22 cellular contexts compared by ENCODE assay signal in genomic region chr1:9737716-9738115, GRCh38.
DNase-seq lines count a peak whose midpoint lies in the region; ATAC-seq and TF ChIP-seq lines count a peak whose summit lies in the region.
"Had no signal": no experiment of that assay in that cellular context is flagged by ENCODE, and none has a peak within 500 bp of the region (broad histone marks: within the 10 kb centered on the region; RNA-seq: fewer than 3 reads in every experiment).

No MANE protein-coding gene starts in this region.

- H4K91ac ChIP-seq in IMR-90 (ENCODE audit: insufficient read depth, low read depth, low read length), result no peak overlapping the region

- no peak for TF ChIP-seq POLR2A in IMR-90 (IDR thresholded peaks at IDR 0.05; ENCODE audit: low read depth, low read length)

- H3K18ac ChIP-seq in IMR-90 (ENCODE audit: low read depth, low read length), result no peak overlapping the region

- H3K4me1 ChIP-seq in IMR-90 (ENCODE audit: control insufficient read depth, insufficient read depth, low read length) (no peaks in the 10 kb centered on the region), smooth muscle cell (ENCODE audit: low read depth) (no peaks in the 10 kb centered on the region)
- H3K4me1 ChIP-seq: ascending aorta, SJCRH30, stomach, tibial artery had no signal

- H2AFZ ChIP-seq in IMR-90 (replicated peaks; ENCODE audit: low read length, poor library complexity) (no peak overlapping the region), smooth muscle cell (ENCODE audit: low read depth) (no peak overlapping the region)

- POLR2A ChIA-PET in IMR-90 (lab: Charles Lee; ENCODE audit: unreplicated experiment), result no interaction called here

- 0 out of 4 replicates have a peak, but pooled peaks cover 0 to 6% of the 10 kb centered on the region in 2 experiments for H3K79me1 ChIP-seq in IMR-90 (ENCODE audit: low read depth in 1 of 2, low read length in 2 of 2)

- H3K9me3 Mint-ChIP-seq in activated naive CD8-positive, alpha-beta T cell (ENCODE audit: low read depth), result no peaks in the 10 kb centered on the region
- no peaks in the 10 kb centered on the region for H3K9me3 Mint-ChIP-seq in activated naive CD8-positive, alpha-beta T cell treated with anti-CD3 and anti-CD28 coated beads, Interleukin-2, amount 50 U/mL, for 24 hours
- no peaks in the 10 kb centered on the region for H3K9me3 Mint-ChIP-seq in effector memory CD8-positive, alpha-beta T cell
- H3K9me3 Mint-ChIP-seq in type B pancreatic cell, result no peaks in the 10 kb centered on the region
- H3K9me3 Mint-ChIP-seq: activated T-cell treated with anti-CD3 and anti-CD28 coated beads, Interleukin-2, amount 50 U/mL, for 4 hours had no signal

- no peak overlapping the region for H2BK20ac ChIP-seq in IMR-90 (ENCODE audit: low read depth, low read length)

- H3K56ac ChIP-seq in IMR-90 (ENCODE audit: extremely low read depth, insufficient read depth, low read length), result no peak overlapping the region

- H3K9ac ChIP-seq in IMR-90 (ENCODE audit: low read depth, low read length) (no peak overlapping the region), smooth muscle cell (ENCODE audit: low read depth) (no peak overlapping the region)

- no peak overlapping the region for H4K8ac ChIP-seq in IMR-90 (ENCODE audit: low read depth in 2 of 2, low read length in 2 of 2)

- CTCF ChIA-PET in IMR-90 (lab: Yijun Ruan, JAX), result no interaction called here

- H3K4ac ChIP-seq in IMR-90 (ENCODE audit: low read depth, low read length), result no peak overlapping the region

- H3K4me1 Mint-ChIP-seq in activated naive CD8-positive, alpha-beta T cell (ENCODE audit: low read depth), result peaks cover 23% of the 10 kb centered on the region
- peaks cover 11% of the 10 kb centered on the region for H3K4me1 Mint-ChIP-seq in activated naive CD8-positive, alpha-beta T cell treated with anti-CD3 and anti-CD28 coated beads, Interleukin-2, amount 50 U/mL, for 24 hours
- H3K4me1 Mint-ChIP-seq in effector memory CD8-positive, alpha-beta T cell (ENCODE audit: low read depth in 2 of 2), result peaks cover 13 to 15% of the 10 kb centered on the region in 2 donors
- H3K4me1 Mint-ChIP-seq in type B pancreatic cell (ENCODE audit: unreplicated experiment), result no peaks in the 10 kb centered on the region

- H3K27me3 ChIP-seq in IMR-90 (ENCODE audit: control insufficient read depth, insufficient read depth, low read length) (no peaks in the 10 kb centered on the region), smooth muscle cell (ENCODE audit: low read depth) (no peaks in the 10 kb centered on the region)
- H3K27me3 ChIP-seq: ascending aorta, SJCRH30, stomach, tibial artery had no signal

- H3K4me3 ChIP-seq in IMR-90 (ENCODE audit: insufficient read depth, low read depth, low read length) (no peak overlapping the region), smooth muscle cell (no peak overlapping the region)
- H3K4me3 ChIP-seq: ascending aorta, SJCRH30, stomach, tibial artery had no signal

- H3K9me1 ChIP-seq in IMR-90 (ENCODE audit: insufficient read depth, low read length), result no peaks in the 10 kb centered on the region; the same call in 1 of the 2 replicates

- dilution Hi-C loops in IMR-90 (cut with HindIII; ENCODE audit: low sequenced_read_pairs, unreplicated experiment), result no loop called here

- in situ Hi-C loops in IMR-90 (cut with MboI; ENCODE audit: low sequenced_read_pairs), result no loop called here

- no peak for TF ChIP-seq RAD21 in IMR-90 (IDR thresholded peaks at IDR 0.05; ENCODE audit: low read length)

- no peak for ATAC-seq in activated naive CD8-positive, alpha-beta T cell treated with anti-CD3 and anti-CD28 coated beads, Interleukin-2, amount 50 U/mL, for 24 hours
- no peak for ATAC-seq in IMR-90 (ENCODE audit: low read depth)
- ATAC-seq in effector memory CD8-positive, alpha-beta T cell (replicated peaks), result no peak
- ATAC-seq: activated T-cell treated with anti-CD3 and anti-CD28 coated beads, Interleukin-2, amount 50 U/mL, for 4 hours; Panc1 had no signal

- peak overlapping the region; percentile 20 for H2AK9ac ChIP-seq in IMR-90 (replicated peaks; ENCODE audit: low read depth, low read length, poor library complexity)

- H3K79me2 ChIP-seq in smooth muscle cell (ENCODE audit: low read depth), result no peaks in the 10 kb centered on the region

- no peak overlapping the region for H2BK120ac ChIP-seq in IMR-90 (ENCODE audit: low read depth, low read length)

- H2AK5ac ChIP-seq in IMR-90 (ENCODE audit: low read depth, low read length), result no peak overlapping the region

- H3F3A ChIP-seq in smooth muscle cell (ENCODE audit: low read depth), result no peaks in the 10 kb centered on the region

- H3K36me3 Mint-ChIP-seq in activated naive CD8-positive, alpha-beta T cell, result peaks cover 4% of the 10 kb centered on the region
- peaks cover 30% of the 10 kb centered on the region for H3K36me3 Mint-ChIP-seq in activated naive CD8-positive, alpha-beta T cell treated with anti-CD3 and anti-CD28 coated beads, Interleukin-2, amount 50 U/mL, for 24 hours (ENCODE audit: low read depth)
- peaks cover 74% of the 10 kb centered on the region for H3K36me3 Mint-ChIP-seq in effector memory CD8-positive, alpha-beta T cell (ENCODE audit: insufficient read depth)
- H3K36me3 Mint-ChIP-seq in type B pancreatic cell, result peaks cover 32% of the 10 kb centered on the region

- no peak overlapping the region for H3K4me3 Mint-ChIP-seq in activated naive CD8-positive, alpha-beta T cell
- H3K4me3 Mint-ChIP-seq in activated naive CD8-positive, alpha-beta T cell treated with anti-CD3 and anti-CD28 coated beads, Interleukin-2, amount 50 U/mL, for 24 hours, result no peak overlapping the region
- H3K4me3 Mint-ChIP-seq in effector memory CD8-positive, alpha-beta T cell, result no peak overlapping the region
- no peak overlapping the region for H3K4me3 Mint-ChIP-seq in type B pancreatic cell
- H3K4me3 Mint-ChIP-seq: activated T-cell treated with anti-CD3 and anti-CD28 coated beads, Interleukin-2, amount 50 U/mL, for 4 hours had no signal

- no CpG with 5 or more reads among the region's 8 CpGs for WGBS in IMR-90 (ENCODE audit: extremely low coverage in 2 of 2, insufficient read length in 1 of 2), 2 experiments
- WGBS in smooth muscle cell (ENCODE audit: low lambda C conversion rate), result 94% methylated on average over 8 of the region's 8 CpGs

- peaks cover 72% of the 10 kb centered on the region for H3K36me3 ChIP-seq in IMR-90 (ENCODE audit: control insufficient read depth, insufficient read depth, low read length)
- peaks cover 3% of the 10 kb centered on the region for H3K36me3 ChIP-seq in smooth muscle cell (ENCODE audit: low read depth)

- H3K4me2 ChIP-seq in IMR-90 (ENCODE audit: low read depth, low read length), result no peak overlapping the region
- no peak overlapping the region for H3K4me2 ChIP-seq in smooth muscle cell

- H4K5ac ChIP-seq in IMR-90 (ENCODE audit: low read depth, low read length), result no peak overlapping the region

- no peak overlapping the region for H3K14ac ChIP-seq in IMR-90 (replicated peaks; ENCODE audit: low read depth, low read length)

- peaks cover 4% of the 10 kb centered on the region; the same call in 1 of the 2 replicates for H4K20me1 ChIP-seq in IMR-90 (ENCODE audit: insufficient read depth, low read length)
- no peaks in the 10 kb centered on the region for H4K20me1 ChIP-seq in smooth muscle cell (ENCODE audit: low read depth)

- H3K27ac Mint-ChIP-seq in activated naive CD8-positive, alpha-beta T cell, result peak overlapping the region; percentile 64
- H3K27ac Mint-ChIP-seq in activated naive CD8-positive, alpha-beta T cell treated with anti-CD3 and anti-CD28 coated beads, Interleukin-2, amount 50 U/mL, for 24 hours, result no peak overlapping the region
- peak overlapping the region; percentile 55 to 73 for H3K27ac Mint-ChIP-seq in effector memory CD8-positive, alpha-beta T cell
- peak overlapping the region; percentile 40 for H3K27ac Mint-ChIP-seq in type B pancreatic cell

- no peak overlapping the region for H2BK5ac ChIP-seq in IMR-90 (ENCODE audit: low read depth, low read length, poor library complexity, severe bottlenecking)

- no peak overlapping the region for H2BK15ac ChIP-seq in IMR-90 (ENCODE audit: low read depth, low read length)

- H3K27ac ChIP-seq in IMR-90 (ENCODE audit: insufficient read depth, low read length) (no peak overlapping the region), smooth muscle cell (ENCODE audit: low read depth) (no peak overlapping the region)
- H3K27ac ChIP-seq: ascending aorta, SJCRH30, stomach, tibial artery had no signal

- H3K23ac ChIP-seq in IMR-90 (ENCODE audit: low read depth, low read length), result no peak overlapping the region

- H3K9me3 ChIP-seq in IMR-90 (ENCODE audit: control insufficient read depth, insufficient read depth, low read length) (no peaks in the 10 kb centered on the region), smooth muscle cell (replicated peaks; ENCODE audit: low read depth) (no peaks in the 10 kb centered on the region)
- H3K9me3 ChIP-seq: ascending aorta, SJCRH30, stomach, tibial artery had no signal

- no peaks in the 10 kb centered on the region for H3K27me3 Mint-ChIP-seq in activated naive CD8-positive, alpha-beta T cell
- no peaks in the 10 kb centered on the region for H3K27me3 Mint-ChIP-seq in activated naive CD8-positive, alpha-beta T cell treated with anti-CD3 and anti-CD28 coated beads, Interleukin-2, amount 50 U/mL, for 24 hours
- H3K27me3 Mint-ChIP-seq in effector memory CD8-positive, alpha-beta T cell, result no peaks in the 10 kb centered on the region
- no peaks in the 10 kb centered on the region for H3K27me3 Mint-ChIP-seq in type B pancreatic cell

- TF ChIP-seq CTCF in IMR-90 (conservative IDR thresholded peaks at IDR 0.05; ENCODE audit: low read depth, low read length) (no peak), type B pancreatic cell (conservative IDR thresholded peaks at IDR 0.05) (no peak), smooth muscle cell (IDR thresholded peaks at IDR 0.05; ENCODE audit: borderline replicate concordance, insufficient read depth, poor library complexity, severe bottlenecking) (no peak)

- intact Hi-C loops in IMR-90 (cut with micrococcal nuclease), result no loop called here

- BruUV-seq in IMR-90 (replicated peaks; lab: Mats Ljungman, UMichigan), result no TSS peak

- DNase-seq in activated naive CD8-positive, alpha-beta T cell treated with anti-CD3 and anti-CD28 coated beads, Interleukin-2, amount 50 U/mL, for 24 hours, result no peak
- DNase-seq in IMR-90, result no peak
- DNase-seq in effector memory CD8-positive, alpha-beta T cell, result no peak
- no peak for DNase-seq in type B pancreatic cell (ENCODE audit: extremely low spot score, unreplicated experiment)
- DNase-seq in DMS153 (lab: John Stamatoyannopoulos, UW), result no peak
- DNase-seq in DMS53 treated with DMSO at 0.1 percent for 48 hours (lab: John Stamatoyannopoulos, UW; ENCODE audit: unreplicated experiment), result no peak
- DNase-seq in smooth muscle cell (lab: John Stamatoyannopoulos, UW; ENCODE audit: unreplicated experiment), result no peak
- DNase-seq: ACHN; activated CD4-positive, CD25-positive, alpha-beta regulatory T cell; activated naive CD4-positive, alpha-beta T cell treated with anti-CD3 and anti-CD28 coated beads, Interleukin-2, amount 50 U/mL, for 16 hours; activated T-cell treated with anti-CD3 and anti-CD28 coated beads, Interleukin-2, amount 50 U/mL, for 4 hours; KBM-7; NCI-H1105 treated with DMSO at 0.1 percent for 48 hours; NCI-H2029; NCI-H526 treated with DMSO at 0.1 percent for 48 hours; occipital lobe; SJCRH30; stomach; tibial artery had no signal

TF ChIP-seq in IMR-90, 13 proteins besides CTCF, POLR2A, EP300 and RAD21 (continues in another document):
- TF ChIP-seq FOS (IDR thresholded peaks at IDR 0.05; ENCODE audit: low read depth, low read length) (no peak), CEBPB (IDR thresholded peaks at IDR 0.05; ENCODE audit: low read depth, low read length) (no peak)
